25 cellular contexts compared by ENCODE assay signal in the genomic region with DNA sequence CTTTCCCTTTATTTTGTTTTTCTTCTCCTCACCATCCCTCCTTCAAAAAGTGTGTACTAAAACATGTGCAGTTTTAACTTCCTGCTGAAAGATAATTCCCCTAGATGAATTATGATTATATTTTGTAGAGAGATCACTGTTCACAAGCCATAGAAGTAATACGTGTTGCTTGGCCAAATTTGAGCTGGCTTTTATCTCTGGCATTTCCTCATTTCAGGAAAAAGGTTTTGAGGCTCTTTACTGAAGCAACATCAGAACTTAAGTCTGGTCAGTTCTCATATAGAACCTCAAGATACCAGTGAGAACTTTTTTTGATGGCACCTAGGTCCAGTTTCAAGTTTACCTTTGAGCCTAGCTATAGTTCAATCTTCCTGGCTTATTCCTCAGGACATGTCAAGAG.
"Had no signal": no experiment of that assay in that cellular context is flagged by ENCODE, and none has a peak within 500 bp of the region (broad histone marks: within the 10 kb centered on the region; RNA-seq: fewer than 3 reads in every experiment).

No MANE protein-coding gene starts in this region.

- H3K27ac ChIP-seq: brain microvascular endothelial cell, thoracic aorta, uterus had no signal

- H3K4me1 Mint-ChIP-seq: activated CD4-positive, alpha-beta T cell treated with anti-CD3 and anti-CD28 coated beads, Interleukin-2, amount 10 ng/mL, durations not matched to agents 24 days and 14 days; immature natural killer cell; memory B cell; naive thymus-derived CD8-positive, alpha-beta T cell had no signal

- H3K36me3 Mint-ChIP-seq: activated CD4-positive, alpha-beta memory T cell treated with anti-CD3 and anti-CD28 coated beads for 36 hours; immature natural killer cell; memory B cell; naive thymus-derived CD8-positive, alpha-beta T cell; type B pancreatic cell had no signal

- H3K4me1 ChIP-seq: uterus had no signal

- H3K4me3 ChIP-seq: thoracic aorta, uterus had no signal

- H3K9me3 ChIP-seq: thoracic aorta, uterus had no signal

- ATAC-seq: naive thymus-derived CD8-positive, alpha-beta T cell had no signal

- H3K27me3 ChIP-seq: brain microvascular endothelial cell, uterus had no signal

- H3K4me3 Mint-ChIP-seq: activated CD4-positive, alpha-beta memory T cell treated with anti-CD3 and anti-CD28 coated beads for 36 hours; activated CD4-positive, alpha-beta T cell treated with anti-CD3 and anti-CD28 coated beads, Interleukin-2, amount 10 ng/mL, durations not matched to agents 24 days and 14 days; immature natural killer cell; memory B cell; naive thymus-derived CD8-positive, alpha-beta T cell; stimulated activated naive CD8-positive, alpha-beta T cell treated with anti-CD3 and anti-CD28 coated beads, Interleukin-15, Interleukin-2, amounts not matched to agents 100 ng/mL and 50 ng/mL, for 24 hours; type B pancreatic cell had no signal

- H3K27me3 Mint-ChIP-seq: activated CD4-positive, alpha-beta memory T cell treated with anti-CD3 and anti-CD28 coated beads for 36 hours; activated CD4-positive, alpha-beta T cell treated with anti-CD3 and anti-CD28 coated beads, Interleukin-2, amount 10 ng/mL, durations not matched to agents 24 days and 14 days; stimulated activated naive CD8-positive, alpha-beta T cell treated with anti-CD3 and anti-CD28 coated beads, Interleukin-15, Interleukin-2, amounts not matched to agents 100 ng/mL and 50 ng/mL, for 24 hours; type B pancreatic cell had no signal

- DNase-seq: activated CD4-positive, alpha-beta memory T cell treated with anti-CD3 and anti-CD28 coated beads for 36 hours; activated CD4-positive, alpha-beta T cell treated with anti-CD3 and anti-CD28 coated beads, Interleukin-2, amount 10 ng/mL, durations not matched to agents 24 days and 14 days; activated CD4-positive, CD25-positive, alpha-beta regulatory T cell treated with anti-CD3 and anti-CD28 coated beads, Interleukin-2, amount 50 U/mL, for 72 hours; activated CD8-positive, alpha-beta memory T cell treated with anti-CD3 and anti-CD28 coated beads, Interleukin-2, amount 50 U/mL, for 4 hours; activated gamma-delta T cell; activated naive CD4-positive, alpha-beta T cell treated with anti-CD3 and anti-CD28 coated beads, Interleukin-2, amount 50 U/mL, for 16 hours; activated T-cell treated with anti-CD3 and anti-CD28 coated beads, Interleukin-2, amount 50 U/mL, for 1 hour; amniotic stem cell; brain microvascular endothelial cell; caudate nucleus; effector CD4-positive, alpha-beta T cell; head of caudate nucleus; hypothalamus; immature natural killer cell; midbrain; naive thymus-derived CD8-positive, alpha-beta T cell; posterior cingulate gyrus; stimulated activated CD4-positive, alpha-beta T cell treated with anti-CD3 and anti-CD28 coated beads, Interleukin-12 subunit alpha, Interleukin-12 subunit beta, amount 100 ng/mL, for 4 hours; stimulated activated CD4-positive, alpha-beta T cell treated with anti-CD3 and anti-CD28 coated beads, Interleukin-4, amount 100 ng/mL, for 1 hour; T-helper 2 cell; uterus had no signal

- H3K9me3 Mint-ChIP-seq: memory B cell; stimulated activated naive CD8-positive, alpha-beta T cell treated with anti-CD3 and anti-CD28 coated beads, Interleukin-15, Interleukin-2, amounts not matched to agents 100 ng/mL and 50 ng/mL, for 24 hours had no signal

- H3K36me3 ChIP-seq: brain microvascular endothelial cell, thoracic aorta, uterus had no signal

- H3K27ac Mint-ChIP-seq: activated CD4-positive, alpha-beta memory T cell treated with anti-CD3 and anti-CD28 coated beads for 36 hours; activated CD4-positive, alpha-beta T cell treated with anti-CD3 and anti-CD28 coated beads, Interleukin-2, amount 10 ng/mL, durations not matched to agents 24 days and 14 days; immature natural killer cell; memory B cell; naive thymus-derived CD8-positive, alpha-beta T cell; stimulated activated naive CD8-positive, alpha-beta T cell treated with anti-CD3 and anti-CD28 coated beads, Interleukin-15, Interleukin-2, amounts not matched to agents 100 ng/mL and 50 ng/mL, for 24 hours; type B pancreatic cell had no signal
